Comparison of ENCODE assay signal across 9 cellular contexts in the genomic region with DNA sequence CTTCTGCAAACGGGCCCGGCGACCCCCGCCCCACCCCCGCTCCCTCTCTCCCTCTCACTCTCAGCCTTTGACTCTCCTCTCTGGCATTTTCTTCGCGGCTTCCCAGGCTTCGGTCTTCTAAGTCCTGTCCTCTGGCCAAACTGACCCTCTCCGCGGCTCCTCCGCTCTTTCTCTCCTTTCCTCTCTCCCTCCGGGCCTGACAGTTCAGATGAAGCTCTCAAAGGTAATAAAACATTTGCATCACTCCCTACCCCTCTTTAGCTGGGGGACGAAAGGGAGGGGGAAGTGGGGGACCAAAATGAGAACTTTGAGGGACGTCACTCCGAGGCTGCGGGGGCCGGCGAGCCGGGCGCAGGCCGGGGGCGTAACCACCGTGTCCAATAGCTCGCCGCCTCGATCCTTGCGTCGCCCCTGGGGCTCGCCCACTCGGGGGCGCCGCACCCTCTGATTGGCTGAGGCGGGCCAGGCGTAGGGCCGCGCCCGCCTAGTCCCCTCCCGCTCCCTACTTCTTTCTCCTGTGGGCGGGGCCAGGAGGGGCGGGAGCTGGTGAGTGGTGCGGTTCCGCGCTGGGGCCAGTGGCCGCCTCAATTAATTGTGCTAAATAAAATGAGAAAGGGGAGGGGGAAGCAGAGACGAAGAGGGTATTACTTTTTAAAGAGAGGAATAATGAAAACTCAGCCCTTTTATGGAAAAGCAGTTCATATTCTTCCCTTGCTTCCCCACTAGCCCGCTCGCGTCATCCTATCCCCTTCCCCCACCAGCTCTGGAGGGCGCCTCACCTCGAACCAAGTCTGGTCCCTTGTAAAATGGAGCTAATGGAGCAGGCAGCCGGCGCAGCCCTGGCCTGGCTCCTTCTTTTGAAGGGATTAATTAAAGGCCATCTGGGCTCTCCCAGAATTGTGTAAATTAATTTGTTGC. TPM values are rescaled to one million over a fixed set of nuclear protein-coding genes. Genes with fewer than 3 reads are reported as not detected.
DNase-seq lines count a peak whose midpoint lies in the region; ATAC-seq and TF ChIP-seq lines count a peak whose summit lies in the region.
"Had no signal": no experiment of that assay in that cellular context is flagged by ENCODE, and none has a peak within 500 bp of the region (broad histone marks: within the 10 kb centered on the region; RNA-seq: fewer than 3 reads in every experiment).

A gene (minus strand): TSS at position 228 of the 918 bp plus-strand sequence. CDS start 1,064 bp downstream, outside the sequence.

- H3K27ac ChIP-seq in 22Rv1 (peak within 1 kb of the TSS; percentile 49), body of pancreas (peak within 1 kb of the TSS; percentile 63 to 89 (median 82)), iPS-18a (ENCODE audit: low read length) (no peak within 1 kb of the TSS)
- H3K27ac ChIP-seq: epithelial cell of prostate had no signal

- H3K9me3 ChIP-seq in body of pancreas (no peaks in the 10 kb centered on the region), iPS-18a (ENCODE audit: control insufficient read depth, low read depth, low read length) (no peaks in the 10 kb centered on the region)

- DNase-seq in GM12865 (ENCODE audit: low read depth) = no peak
- DNase-seq in NCI-H460 (ENCODE audit: extremely low read depth, low read depth) = peak; percentile 84
- DNase-seq in body of pancreas = peak; percentile 88 to 95 (median 91)
- DNase-seq in sciatic nerve (ENCODE audit: low spot score) = peak; percentile 77
- DNase-seq in COLO668 (lab: John Stamatoyannopoulos, UW; ENCODE audit: unreplicated experiment) = no peak

- peaks cover 26% of the 10 kb centered on the region for H3K4me1 ChIP-seq in body of pancreas
- peaks cover 48% of the 10 kb centered on the region for H3K4me1 ChIP-seq in iPS-18a (ENCODE audit: control insufficient read depth, low read depth, low read length)

- H3K36me3 ChIP-seq in body of pancreas (replicated peaks in 1 of 2; ENCODE audit: insufficient read depth in 1 of 2, low read depth in 2 of 2) = no peaks in the 10 kb centered on the region
- no peaks in the 10 kb centered on the region for H3K36me3 ChIP-seq in iPS-18a (ENCODE audit: control insufficient read depth, low read depth, low read length)

- no peak for TF ChIP-seq CTCF in 22Rv1 (IDR thresholded peaks at IDR 0.05)
- TF ChIP-seq CTCF in GM12865 (IDR thresholded peaks at IDR 0.05; ENCODE audit: insufficient read depth, low read depth, low read length, missing control alignments) = no peak
- no peak for TF ChIP-seq CTCF in body of pancreas (IDR thresholded peaks at IDR 0.05)

- no peak within 1 kb of the TSS for H3K9ac ChIP-seq in iPS-18a (ENCODE audit: low read length)

- intact Hi-C loops in body of pancreas (cut with DNase I) (no loop called here), sciatic nerve (cut with DNase I) (no loop called here)

- H3K4me3 ChIP-seq in GM12865 (ENCODE audit: low read depth, low read length) (peak within 1 kb of the TSS; percentile 4; the same call in 1 of the 2 replicates), body of pancreas (peak within 1 kb of the TSS; percentile 48 to 53), iPS-18a (ENCODE audit: low read length) (peak within 1 kb of the TSS; percentile 68)

- H3K27me3 ChIP-seq in body of pancreas = peaks cover 0 to 11% of the 10 kb centered on the region in 2 donors
- H3K27me3 ChIP-seq in iPS-18a (ENCODE audit: control insufficient read depth, insufficient read depth, low read length) = peaks cover 98% of the 10 kb centered on the region

- 1 to 2% methylated on average over 46 to 52 of the region's 52 CpGs for WGBS in body of pancreas, 2 donors

- peak; percentile 94 for ATAC-seq in body of pancreas
- ATAC-seq in sciatic nerve = peak; percentile 84
- no peak for ATAC-seq in HG02970 (IDR thresholded peaks at IDR 0.05; ENCODE audit: low FRiP score, unreplicated experiment)

- peak; percentile 23 to 84 (median 75) for TF ChIP-seq POLR2A in body of pancreas (IDR thresholded peaks at IDR 0.05)

RNA-seq across cellular contexts. Expression of the gene that starts here (rescaled TPM):
- total RNA-seq in NCI-H460 (2014; rRNA removed; shearing (Covaris generic)) = 0.97 and 2.0 TPM in 2 replicates
- polyA plus RNA-seq in NCI-H460 (2014; cell fraction: nucleus; rRNA removed) = 0.48 and 2.5 TPM in 2 replicates
- total RNA-seq in body of pancreas (1 to 10 TPM; 5.7 to 6.9 TPM), sciatic nerve (not detected)

Comparison
In these comparisons a context has a peak if more than half of its experiments do, and no peak if none do; other contexts are left out.
1. Peak in DNase-seq and ATAC-seq in sciatic nerve; RNA of the gene not detected or under 1 TPM.
2. DNase-seq: peak in NCI-H460 (single experiment) and body of pancreas (4 of 4); none in GM12865 (single experiment) and COLO668 (single experiment).
3. H3K4me3 ChIP-seq: peak in every context shown above with its lines; median percentile 68 in iPS-18a; 50 in body of pancreas; 4 in GM12865.